In the genomic region with DNA sequence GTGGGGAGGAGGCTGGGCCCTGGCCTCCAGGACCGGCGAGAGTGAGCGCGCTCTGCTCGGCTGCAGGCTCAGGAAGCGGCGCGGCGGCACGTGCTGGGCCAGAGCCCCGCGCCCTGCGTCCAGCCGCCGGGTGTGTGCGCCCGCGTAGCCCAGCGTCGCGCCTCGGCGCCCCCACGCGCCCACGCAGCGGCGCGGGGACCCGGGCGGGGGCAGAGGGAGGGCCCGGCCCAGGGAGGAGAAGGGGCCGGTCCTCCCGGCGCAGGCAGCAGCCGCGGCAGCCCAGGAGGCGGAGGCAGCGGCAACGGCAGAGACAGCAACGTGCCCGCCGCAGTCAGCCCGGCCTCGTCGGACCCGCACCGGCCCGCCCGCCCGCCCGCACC, we compare ENCODE assay signal across 2 cellular contexts.
TF ChIP-seq lines count a peak whose summit lies in the region.

A gene with protein sequence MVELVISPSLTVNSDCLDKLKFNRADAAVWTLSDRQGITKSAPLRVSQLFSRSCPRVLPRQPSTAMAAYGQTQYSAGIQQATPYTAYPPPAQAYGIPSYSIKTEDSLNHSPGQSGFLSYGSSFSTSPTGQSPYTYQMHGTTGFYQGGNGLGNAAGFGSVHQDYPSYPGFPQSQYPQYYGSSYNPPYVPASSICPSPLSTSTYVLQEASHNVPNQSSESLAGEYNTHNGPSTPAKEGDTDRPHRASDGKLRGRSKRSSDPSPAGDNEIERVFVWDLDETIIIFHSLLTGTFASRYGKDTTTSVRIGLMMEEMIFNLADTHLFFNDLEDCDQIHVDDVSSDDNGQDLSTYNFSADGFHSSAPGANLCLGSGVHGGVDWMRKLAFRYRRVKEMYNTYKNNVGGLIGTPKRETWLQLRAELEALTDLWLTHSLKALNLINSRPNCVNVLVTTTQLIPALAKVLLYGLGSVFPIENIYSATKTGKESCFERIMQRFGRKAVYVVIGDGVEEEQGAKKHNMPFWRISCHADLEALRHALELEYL (plus strand): TSS at position 265 of the 380 bp plus-strand sequence. CDS start 95,168 bp downstream, outside the sequence.

TF ChIP-seq in liver, 16 proteins besides CTCF, POLR2A, EP300 and RAD21:
- no peak for TF ChIP-seq GABPA (IDR thresholded peaks at IDR 0.05 in 1 of 2, conservative IDR thresholded peaks at IDR 0.05 in 1 of 2)

TF ChIP-seq in HepG2, 621 proteins besides CTCF, POLR2A, EP300 and RAD21:
- TF ChIP-seq, protein P1, sequence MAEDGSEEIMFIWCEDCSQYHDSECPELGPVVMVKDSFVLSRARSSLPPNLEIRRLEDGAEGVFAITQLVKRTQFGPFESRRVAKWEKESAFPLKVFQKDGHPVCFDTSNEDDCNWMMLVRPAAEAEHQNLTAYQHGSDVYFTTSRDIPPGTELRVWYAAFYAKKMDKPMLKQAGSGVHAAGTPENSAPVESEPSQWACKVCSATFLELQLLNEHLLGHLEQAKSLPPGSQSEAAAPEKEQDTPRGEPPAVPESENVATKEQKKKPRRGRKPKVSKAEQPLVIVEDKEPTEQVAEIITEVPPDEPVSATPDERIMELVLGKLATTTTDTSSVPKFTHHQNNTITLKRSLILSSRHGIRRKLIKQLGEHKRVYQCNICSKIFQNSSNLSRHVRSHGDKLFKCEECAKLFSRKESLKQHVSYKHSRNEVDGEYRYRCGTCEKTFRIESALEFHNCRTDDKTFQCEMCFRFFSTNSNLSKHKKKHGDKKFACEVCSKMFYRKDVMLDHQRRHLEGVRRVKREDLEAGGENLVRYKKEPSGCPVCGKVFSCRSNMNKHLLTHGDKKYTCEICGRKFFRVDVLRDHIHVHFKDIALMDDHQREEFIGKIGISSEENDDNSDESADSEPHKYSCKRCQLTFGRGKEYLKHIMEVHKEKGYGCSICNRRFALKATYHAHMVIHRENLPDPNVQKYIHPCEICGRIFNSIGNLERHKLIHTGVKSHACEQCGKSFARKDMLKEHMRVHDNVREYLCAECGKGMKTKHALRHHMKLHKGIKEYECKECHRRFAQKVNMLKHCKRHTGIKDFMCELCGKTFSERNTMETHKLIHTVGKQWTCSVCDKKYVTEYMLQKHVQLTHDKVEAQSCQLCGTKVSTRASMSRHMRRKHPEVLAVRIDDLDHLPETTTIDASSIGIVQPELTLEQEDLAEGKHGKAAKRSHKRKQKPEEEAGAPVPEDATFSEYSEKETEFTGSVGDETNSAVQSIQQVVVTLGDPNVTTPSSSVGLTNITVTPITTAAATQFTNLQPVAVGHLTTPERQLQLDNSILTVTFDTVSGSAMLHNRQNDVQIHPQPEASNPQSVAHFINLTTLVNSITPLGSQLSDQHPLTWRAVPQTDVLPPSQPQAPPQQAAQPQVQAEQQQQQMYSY (CRISPR knock-in tag; IDR thresholded peaks at IDR 0.05): no peak
- TF ChIP-seq ZNF296 (CRISPR knock-in tag; conservative IDR thresholded peaks at IDR 0.05): no peak
